1 cellular context compared by ENCODE assay signal in genomic region chr7:23520582-23520981, GRCh38.
TF ChIP-seq lines count a peak whose summit lies in the region.

No MANE protein-coding gene starts in this region.

TF ChIP-seq in GM12878, 131 proteins besides CTCF, POLR2A, EP300 and RAD21:
- peak; percentile 3; the same call in 1 of the 2 replicates for TF ChIP-seq SMC3 (IDR thresholded peaks at IDR 0.05; ENCODE audit: borderline replicate concordance, low read length)
- no peak for TF ChIP-seq BMI1 (IDR thresholded peaks at IDR 0.05; ENCODE audit: borderline replicate concordance)
- TF ChIP-seq RB1 (IDR thresholded peaks at IDR 0.05; ENCODE audit: borderline replicate concordance): no peak
- TF ChIP-seq ZZZ3 (IDR thresholded peaks at IDR 0.05; ENCODE audit: control insufficient read depth, insufficient read length, low read depth): no peak
